10 cellular contexts compared by ENCODE assay signal in the genomic region with DNA sequence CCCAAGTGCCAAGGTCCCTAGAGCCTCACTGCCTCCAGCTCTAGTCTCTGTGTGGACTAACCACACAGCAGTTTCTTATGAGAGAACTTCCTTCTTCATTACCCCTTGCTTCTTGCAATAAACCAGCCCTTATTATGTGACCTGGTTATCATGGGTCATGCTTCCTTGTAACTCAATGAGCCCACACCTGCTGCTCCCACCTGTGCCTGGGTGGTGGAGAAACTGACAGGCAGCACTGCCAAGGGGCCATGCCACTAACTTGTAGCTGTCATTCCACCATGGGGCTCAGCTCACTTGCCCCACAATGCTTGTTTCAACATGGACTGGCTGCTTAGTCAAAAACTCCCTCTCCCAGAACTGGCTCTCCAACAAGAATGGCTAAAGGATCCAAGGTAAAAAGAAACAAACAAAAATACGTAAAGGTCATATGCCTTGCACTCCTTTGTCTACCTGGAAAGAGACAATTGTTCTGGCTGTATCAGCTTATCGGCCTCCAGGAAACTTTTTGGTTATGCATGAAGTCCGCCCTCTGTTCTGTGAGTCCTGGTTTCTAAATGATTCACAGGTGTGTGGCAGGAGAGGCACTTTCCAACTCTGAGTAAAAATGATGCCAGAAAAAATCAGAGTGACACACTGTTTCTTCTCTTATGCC.
A peak's percentile ranks its signal among the peaks of the same experiment; 100 is the strongest.
DNase-seq lines count a peak whose midpoint lies in the region; ATAC-seq and TF ChIP-seq lines count a peak whose summit lies in the region.
"Had no signal": no experiment of that assay in that cellular context is flagged by ENCODE, and none has a peak within 500 bp of the region (broad histone marks: within the 10 kb centered on the region; RNA-seq: fewer than 3 reads in every experiment).

No MANE protein-coding gene starts in this region.

- 81 to 85% methylated on average over 3 of the region's 3 CpGs for WGBS in body of pancreas, 2 donors

- peak overlapping the region; percentile 99 for H3K27ac Mint-ChIP-seq in activated CD4-positive, alpha-beta T cell treated with anti-CD3 and anti-CD28 coated beads for 36 hours

- CTCF ChIA-PET in activated CD4-positive, alpha-beta T cell treated with anti-CD3 and anti-CD28 coated beads for 36 hours (lab: Charles Lee), result interaction anchor here (0.6 to 2.2 kb wide), 13 partner anchors 13 to 664 kb away, joined by 3 to 8 read pairs (median 4); no protein-coding TSS in a partner anchor

- peak overlapping the region; percentile 62 for H3K4me3 Mint-ChIP-seq in activated CD4-positive, alpha-beta T cell treated with anti-CD3 and anti-CD28 coated beads for 36 hours
- H3K4me3 Mint-ChIP-seq in activated T-cell treated with anti-CD3 and anti-CD28 coated beads, Interleukin-2, amount 50 U/mL, for 4 hours, result peak overlapping the region; percentile 51

- no peaks in the 10 kb centered on the region for H3K36me3 ChIP-seq in body of pancreas (replicated peaks in 1 of 2; ENCODE audit: insufficient read depth in 1 of 2, low read depth in 2 of 2)
- H3K36me3 ChIP-seq: lower lobe of right lung had no signal

- peaks cover 11% of the 10 kb centered on the region for H3K36me3 Mint-ChIP-seq in activated CD4-positive, alpha-beta T cell treated with anti-CD3 and anti-CD28 coated beads for 36 hours (ENCODE audit: low read depth)
- peaks cover 7% of the 10 kb centered on the region for H3K36me3 Mint-ChIP-seq in activated T-cell treated with anti-CD3 and anti-CD28 coated beads, Interleukin-2, amount 50 U/mL, for 4 hours (ENCODE audit: insufficient read depth)

- DNase-seq in activated CD4-positive, alpha-beta T cell treated with anti-CD3 and anti-CD28 coated beads for 36 hours, result peak; percentile 68
- DNase-seq in activated CD4-positive, alpha-beta T cell treated with anti-CD3 and anti-CD28 coated beads for 1 hour, result no peak
- DNase-seq in activated T-cell treated with anti-CD3 and anti-CD28 coated beads, Interleukin-2, amount 50 U/mL, for 4 hours, result no peak
- DNase-seq in stimulated activated CD8-positive, alpha-beta memory T cell treated with anti-CD3 and anti-CD28 coated beads, Interleukin-4, amount 100 ng/mL, for 48 hours, result peak; percentile 67
- DNase-seq in body of pancreas, result no peak
- no peak for DNase-seq in NCI-H526 treated with DMSO at 0.1 percent for 48 hours (lab: John Stamatoyannopoulos, UW)
- no peak for DNase-seq in GOT3 (lab: John Stamatoyannopoulos, UW)
- DNase-seq: 8988T, lower lobe of right lung had no signal

- no peaks in the 10 kb centered on the region for H3K4me1 ChIP-seq in body of pancreas
- H3K4me1 ChIP-seq: lower lobe of right lung had no signal

- TF ChIP-seq CTCF in body of pancreas (IDR thresholded peaks at IDR 0.05), result no peak

- no peaks in the 10 kb centered on the region for H3K27me3 ChIP-seq in body of pancreas

- no peak for TF ChIP-seq POLR2A in body of pancreas (IDR thresholded peaks at IDR 0.05)

- H3K9me3 ChIP-seq in body of pancreas, result no peaks in the 10 kb centered on the region
- H3K9me3 ChIP-seq: lower lobe of right lung had no signal

- peaks cover 12% of the 10 kb centered on the region for H3K9me3 Mint-ChIP-seq in activated CD4-positive, alpha-beta T cell treated with anti-CD3 and anti-CD28 coated beads for 36 hours (ENCODE audit: low read depth)
- H3K9me3 Mint-ChIP-seq in activated T-cell treated with anti-CD3 and anti-CD28 coated beads, Interleukin-2, amount 50 U/mL, for 4 hours, result peaks cover 11% of the 10 kb centered on the region

- no peaks in the 10 kb centered on the region for H3K27me3 Mint-ChIP-seq in activated CD4-positive, alpha-beta T cell treated with anti-CD3 and anti-CD28 coated beads for 36 hours
- no peaks in the 10 kb centered on the region for H3K27me3 Mint-ChIP-seq in activated T-cell treated with anti-CD3 and anti-CD28 coated beads, Interleukin-2, amount 50 U/mL, for 4 hours (ENCODE audit: low read depth)

- peaks cover 53% of the 10 kb centered on the region for H3K4me1 Mint-ChIP-seq in activated CD4-positive, alpha-beta T cell treated with anti-CD3 and anti-CD28 coated beads for 36 hours
- peaks cover 37% of the 10 kb centered on the region for H3K4me1 Mint-ChIP-seq in activated T-cell treated with anti-CD3 and anti-CD28 coated beads, Interleukin-2, amount 50 U/mL, for 4 hours (ENCODE audit: low read depth)

- intact Hi-C loops in activated CD4-positive, alpha-beta T cell treated with anti-CD3 and anti-CD28 coated beads for 36 hours (cut with DNase I, micrococcal nuclease), result loop anchor here (1.0 to 10.0 kb wide), 28 partner anchors 8 to 883 kb away; a partner anchor contains a TSS
- intact Hi-C loops in body of pancreas (cut with DNase I), result no loop called here

- no peak overlapping the region for H3K27ac ChIP-seq in body of pancreas
- H3K27ac ChIP-seq: lower lobe of right lung had no signal

- POLR2A ChIA-PET in activated CD4-positive, alpha-beta T cell treated with anti-CD3 and anti-CD28 coated beads for 36 hours (lab: Charles Lee), result interaction anchor here (0.5 to 2.1 kb wide), 8 partner anchors 10 to 562 kb away, joined by 3 to 10 read pairs (median 3); no protein-coding TSS in a partner anchor

- peak; percentile 68 for ATAC-seq in activated CD4-positive, alpha-beta T cell treated with anti-CD3 and anti-CD28 coated beads for 36 hours
- ATAC-seq in HG03039 (IDR thresholded peaks at IDR 0.05; ENCODE audit: unreplicated experiment) (peak; percentile 92), body of pancreas (no peak)
- ATAC-seq in activated T-cell treated with anti-CD3 and anti-CD28 coated beads, Interleukin-2, amount 50 U/mL, for 4 hours, result peak; percentile 62 to 66

- H3K4me3 ChIP-seq in body of pancreas, result no peak overlapping the region
- H3K4me3 ChIP-seq: lower lobe of right lung had no signal

Comparison
In these comparisons a context has a peak if more than half of its experiments do, and no peak if none do; other contexts are left out.
1. DNase-seq: peak in activated CD4-positive, alpha-beta T cell treated with anti-CD3 and anti-CD28 coated beads for 36 hours (single experiment) and stimulated activated CD8-positive, alpha-beta memory T cell treated with anti-CD3 and anti-CD28 coated beads, Interleukin-4, amount 100 ng/mL, for 48 hours (single experiment); none in activated CD4-positive, alpha-beta T cell treated with anti-CD3 and anti-CD28 coated beads for 1 hour (single experiment), activated T-cell treated with anti-CD3 and anti-CD28 coated beads, Interleukin-2, amount 50 U/mL, for 4 hours (single experiment), body of pancreas (0 of 4), NCI-H526 treated with DMSO at 0.1 percent for 48 hours (single experiment) and GOT3 (single experiment).